ENCODE assay signal across 21 cellular contexts in genomic region chr16:80366023-80366422, GRCh38.
"Had no signal": no experiment of that assay in that cellular context is flagged by ENCODE, and none has a peak within 500 bp of the region (broad histone marks: within the 10 kb centered on the region; RNA-seq: fewer than 3 reads in every experiment).

No MANE protein-coding gene starts in this region.

- DNase-seq: activated CD4-positive, alpha-beta T cell treated with anti-CD3 and anti-CD28 coated beads for 1 hour; activated T-cell treated with anti-CD3 and anti-CD28 coated beads, Interleukin-2, amount 50 U/mL, for 1 hour; kidney; left lung; naive thymus-derived CD4-positive, alpha-beta T cell; psoas muscle; right cardiac atrium; stimulated activated CD4-positive, alpha-beta T cell treated with anti-CD3 and anti-CD28 coated beads, Interleukin-1b, Interleukin-23, amount 100 ng/mL, for 48 hours; stimulated activated naive CD8-positive, alpha-beta T cell treated with anti-CD3 and anti-CD28 coated beads, Interleukin-15, amount 100 ng/mL, for 72 hours; T-cell; transverse colon; uterus; WERI-Rb-1 had no signal

- H3K9me3 Mint-ChIP-seq: activated naive CD4-positive, alpha-beta T cell treated with anti-CD3 and anti-CD28 coated beads, Interleukin-2, amount 50 U/mL, for 72 hours; neural progenitor cell; stimulated activated naive CD8-positive, alpha-beta T cell treated with anti-CD3 and anti-CD28 coated beads, Interleukin-15, amount 100 ng/mL, for 72 hours; T-cell; T-helper 2 cell treated with Interferon-gamma antibody and Interleukin-4, amounts not matched to agents 5 μg/mL and 100 μg/mL, for 36 hours had no signal

- H3K27ac ChIP-seq: ascending aorta, coronary artery, left lung, neural progenitor cell, psoas muscle, skin epidermis, suprapubic skin, transverse colon, uterus, WERI-Rb-1 had no signal

- H3K36me3 ChIP-seq: ascending aorta, left lung, neural progenitor cell, suprapubic skin, transverse colon, uterus, WERI-Rb-1 had no signal

- H3K27ac Mint-ChIP-seq: activated naive CD4-positive, alpha-beta T cell treated with anti-CD3 and anti-CD28 coated beads, Interleukin-2, amount 50 U/mL, for 72 hours; naive thymus-derived CD4-positive, alpha-beta T cell; neural progenitor cell; stimulated activated naive CD8-positive, alpha-beta T cell treated with anti-CD3 and anti-CD28 coated beads, Interleukin-15, amount 100 ng/mL, for 72 hours; T-cell; T-helper 2 cell treated with Interferon-gamma antibody and Interleukin-4, amounts not matched to agents 5 μg/mL and 100 μg/mL, for 36 hours had no signal

- H3K4me1 Mint-ChIP-seq: naive thymus-derived CD4-positive, alpha-beta T cell; stimulated activated naive CD8-positive, alpha-beta T cell treated with anti-CD3 and anti-CD28 coated beads, Interleukin-15, amount 100 ng/mL, for 72 hours; T-cell had no signal

- H3K36me3 Mint-ChIP-seq: activated naive CD4-positive, alpha-beta T cell treated with anti-CD3 and anti-CD28 coated beads, Interleukin-2, amount 50 U/mL, for 72 hours; naive thymus-derived CD4-positive, alpha-beta T cell; neural progenitor cell; T-cell had no signal

- H3K9me3 ChIP-seq: ascending aorta, left lung, psoas muscle, suprapubic skin, transverse colon, uterus had no signal

- H3K4me1 ChIP-seq: ascending aorta, left lung, psoas muscle, suprapubic skin, transverse colon, uterus had no signal

- H3K4me3 Mint-ChIP-seq: naive thymus-derived CD4-positive, alpha-beta T cell; neural progenitor cell; stimulated activated naive CD8-positive, alpha-beta T cell treated with anti-CD3 and anti-CD28 coated beads, Interleukin-15, amount 100 ng/mL, for 72 hours; T-cell; T-helper 2 cell treated with Interferon-gamma antibody and Interleukin-4, amounts not matched to agents 5 μg/mL and 100 μg/mL, for 36 hours had no signal

- H3K27me3 ChIP-seq: ascending aorta, left lung, neural progenitor cell, suprapubic skin, transverse colon, uterus had no signal

- H3K4me3 ChIP-seq: ascending aorta, coronary artery, left lung, lung, neural progenitor cell, psoas muscle, skin epidermis, suprapubic skin, transverse colon, uterus had no signal

- H3K9ac ChIP-seq: neural progenitor cell had no signal
